Comparison of ENCODE assay signal across 13 cellular contexts in the genomic region with DNA sequence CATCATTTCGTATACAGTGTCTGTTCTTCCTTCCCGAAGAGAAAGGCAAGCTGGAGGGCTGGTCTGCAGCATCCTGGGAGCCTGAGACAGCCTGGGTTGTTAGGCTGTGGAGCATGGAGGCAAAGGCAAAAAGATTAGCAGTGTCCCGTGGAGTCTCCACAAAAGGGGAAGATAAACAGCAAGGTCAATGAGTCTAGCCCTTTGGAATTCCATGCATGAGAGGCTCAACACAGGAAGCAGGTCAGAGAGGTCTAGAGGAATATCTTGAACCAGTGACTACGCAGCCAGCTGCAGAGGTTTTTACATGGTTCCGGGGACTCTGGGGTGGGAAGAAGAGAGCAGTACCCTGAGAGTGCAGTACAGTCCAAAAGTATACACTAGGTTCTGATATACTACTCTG. TPM values are rescaled to one million over a fixed set of nuclear protein-coding genes. Genes with fewer than 3 reads are reported as not detected.
A peak's percentile ranks its signal among the peaks of the same experiment; 100 is the strongest.
DNase-seq lines count a peak whose midpoint lies in the region; ATAC-seq and TF ChIP-seq lines count a peak whose summit lies in the region.
"Had no signal": no experiment of that assay in that cellular context is flagged by ENCODE, and none has a peak within 500 bp of the region (broad histone marks: within the 10 kb centered on the region; RNA-seq: fewer than 3 reads in every experiment).

No MANE protein-coding gene starts in this region.

- no peaks in the 10 kb centered on the region for H3K27me3 Mint-ChIP-seq in natural killer cell treated with Interleukin-12 subunit alpha and Interleukin-12 subunit beta and Interleukin-15 and Interleukin-18, amount 100 ng/mL, for 72 hours
- H3K27me3 Mint-ChIP-seq: activated naive CD8-positive, alpha-beta T cell treated with anti-CD3 and anti-CD28 coated beads for 36 hours had no signal

- TF ChIP-seq POLR2A in prostate gland (IDR thresholded peaks at IDR 0.05): no peak

- no peak for ATAC-seq in GM19455 (IDR thresholded peaks at IDR 0.05; ENCODE audit: unreplicated experiment)
- ATAC-seq in HG03025 (IDR thresholded peaks at IDR 0.05; ENCODE audit: low FRiP score, unreplicated experiment): no peak
- ATAC-seq in natural killer cell treated with Interleukin-12 subunit alpha and Interleukin-12 subunit beta and Interleukin-15 and Interleukin-18, amount 100 ng/mL, for 72 hours: no peak
- ATAC-seq: lower lobe of right lung had no signal

- intact Hi-C loops in prostate gland (cut with DNase I): no loop called here

- H3K4me1 ChIP-seq in adipocyte (ENCODE audit: control insufficient read depth, insufficient read depth, low read length) (no peaks in the 10 kb centered on the region), prostate gland (replicated peaks) (no peaks in the 10 kb centered on the region)
- H3K4me1 ChIP-seq: lower lobe of right lung had no signal

- no peak overlapping the region for H3K9ac ChIP-seq in adipocyte (ENCODE audit: low read length)

- H3K36me3 ChIP-seq in adipocyte (ENCODE audit: control insufficient read depth, insufficient read depth, low read length, severe bottlenecking) (no peaks in the 10 kb centered on the region), prostate gland (no peaks in the 10 kb centered on the region)
- H3K36me3 ChIP-seq: lower lobe of right lung had no signal

- no peak overlapping the region for H3K27ac Mint-ChIP-seq in natural killer cell treated with Interleukin-12 subunit alpha and Interleukin-12 subunit beta and Interleukin-15 and Interleukin-18, amount 100 ng/mL, for 72 hours
- H3K27ac Mint-ChIP-seq: activated naive CD8-positive, alpha-beta T cell treated with anti-CD3 and anti-CD28 coated beads for 36 hours had no signal

- H3K9me3 ChIP-seq in adipocyte (ENCODE audit: control insufficient read depth, low read length) (no peaks in the 10 kb centered on the region), prostate gland (no peaks in the 10 kb centered on the region)
- H3K9me3 ChIP-seq: lower lobe of right lung had no signal

- H3K4me1 Mint-ChIP-seq in natural killer cell treated with Interleukin-12 subunit alpha and Interleukin-12 subunit beta and Interleukin-15 and Interleukin-18, amount 100 ng/mL, for 72 hours (ENCODE audit: low read depth in 2 of 2): no peaks in the 10 kb centered on the region

- 64% methylated on average over 5 of the region's 5 CpGs for WGBS in prostate gland

- H3K4me3 ChIP-seq in adipocyte (ENCODE audit: low read length) (no peak overlapping the region), prostate gland (no peak overlapping the region)
- H3K4me3 ChIP-seq: lower lobe of right lung had no signal

- DNase-seq in 8988T (peak; percentile 17), HCEC 1CT (peak; percentile 59), adipocyte (ENCODE audit: low read depth) (peak; percentile 7), iPS DF 4.7 (ENCODE audit: extremely low read depth, low spot score) (peak; percentile 38), prostate gland (ENCODE audit: low spot score) (no peak)
- DNase-seq in natural killer cell treated with Interleukin-12 subunit alpha and Interleukin-12 subunit beta and Interleukin-15 and Interleukin-18, amount 100 ng/mL, for 72 hours (ENCODE audit: low spot score): no peak
- DNase-seq: activated naive CD8-positive, alpha-beta T cell treated with anti-CD3 and anti-CD28 coated beads for 36 hours; GF-D8; lower lobe of right lung; NCI-H524 treated with DMSO at 0.1 percent for 48 hours; T-helper 1 cell had no signal

- no peak overlapping the region for H3K4me3 Mint-ChIP-seq in natural killer cell treated with Interleukin-12 subunit alpha and Interleukin-12 subunit beta and Interleukin-15 and Interleukin-18, amount 100 ng/mL, for 72 hours
- H3K4me3 Mint-ChIP-seq: activated naive CD8-positive, alpha-beta T cell treated with anti-CD3 and anti-CD28 coated beads for 36 hours had no signal

- no peaks in the 10 kb centered on the region for H3K36me3 Mint-ChIP-seq in natural killer cell treated with Interleukin-12 subunit alpha and Interleukin-12 subunit beta and Interleukin-15 and Interleukin-18, amount 100 ng/mL, for 72 hours

- H3K27me3 ChIP-seq in adipocyte (replicated peaks; ENCODE audit: control insufficient read depth, insufficient read depth, low read length): no peaks in the 10 kb centered on the region
- H3K27me3 ChIP-seq in prostate gland (replicated peaks; ENCODE audit: insufficient read depth): no peaks in the 10 kb centered on the region

- H3K27ac ChIP-seq in prostate gland: no peak overlapping the region
- H3K27ac ChIP-seq: lower lobe of right lung had no signal

- no peaks in the 10 kb centered on the region for H3K9me3 Mint-ChIP-seq in natural killer cell treated with Interleukin-12 subunit alpha and Interleukin-12 subunit beta and Interleukin-15 and Interleukin-18, amount 100 ng/mL, for 72 hours
- H3K9me3 Mint-ChIP-seq: activated naive CD8-positive, alpha-beta T cell treated with anti-CD3 and anti-CD28 coated beads for 36 hours had no signal

- no peak for TF ChIP-seq CTCF in prostate gland (IDR thresholded peaks at IDR 0.05)

RNA-seq across cellular contexts. Expression of a gene that starts 12.2 kb away (rescaled TPM):
- total RNA-seq in natural killer cell treated with Interleukin-12 subunit alpha and Interleukin-12 subunit beta and Interleukin-15 and Interleukin-18, amount 100 ng/mL, for 72 hours: 1 to 10 TPM in 1 of 2 donors, under 1 TPM in 1; 0.95 to 1.6 TPM
- 10 to 100 TPM in 1 of 2 donors, under 1 TPM in 1; 0.32 to 27.9 TPM for total RNA-seq in prostate gland
- total RNA-seq: lower lobe of right lung had no signal

Comparison
In these comparisons a context has a peak if more than half of its experiments do, and no peak if none do; other contexts are left out.
1. DNase-seq: peak in 8988T (single experiment), HCEC 1CT (single experiment), adipocyte (single experiment) and iPS DF 4.7 (single experiment); none in natural killer cell treated with Interleukin-12 subunit alpha and Interleukin-12 subunit beta and Interleukin-15 and Interleukin-18, amount 100 ng/mL, for 72 hours (single experiment) and prostate gland (single experiment).